1 cellular context compared by ENCODE assay signal in the genomic region with DNA sequence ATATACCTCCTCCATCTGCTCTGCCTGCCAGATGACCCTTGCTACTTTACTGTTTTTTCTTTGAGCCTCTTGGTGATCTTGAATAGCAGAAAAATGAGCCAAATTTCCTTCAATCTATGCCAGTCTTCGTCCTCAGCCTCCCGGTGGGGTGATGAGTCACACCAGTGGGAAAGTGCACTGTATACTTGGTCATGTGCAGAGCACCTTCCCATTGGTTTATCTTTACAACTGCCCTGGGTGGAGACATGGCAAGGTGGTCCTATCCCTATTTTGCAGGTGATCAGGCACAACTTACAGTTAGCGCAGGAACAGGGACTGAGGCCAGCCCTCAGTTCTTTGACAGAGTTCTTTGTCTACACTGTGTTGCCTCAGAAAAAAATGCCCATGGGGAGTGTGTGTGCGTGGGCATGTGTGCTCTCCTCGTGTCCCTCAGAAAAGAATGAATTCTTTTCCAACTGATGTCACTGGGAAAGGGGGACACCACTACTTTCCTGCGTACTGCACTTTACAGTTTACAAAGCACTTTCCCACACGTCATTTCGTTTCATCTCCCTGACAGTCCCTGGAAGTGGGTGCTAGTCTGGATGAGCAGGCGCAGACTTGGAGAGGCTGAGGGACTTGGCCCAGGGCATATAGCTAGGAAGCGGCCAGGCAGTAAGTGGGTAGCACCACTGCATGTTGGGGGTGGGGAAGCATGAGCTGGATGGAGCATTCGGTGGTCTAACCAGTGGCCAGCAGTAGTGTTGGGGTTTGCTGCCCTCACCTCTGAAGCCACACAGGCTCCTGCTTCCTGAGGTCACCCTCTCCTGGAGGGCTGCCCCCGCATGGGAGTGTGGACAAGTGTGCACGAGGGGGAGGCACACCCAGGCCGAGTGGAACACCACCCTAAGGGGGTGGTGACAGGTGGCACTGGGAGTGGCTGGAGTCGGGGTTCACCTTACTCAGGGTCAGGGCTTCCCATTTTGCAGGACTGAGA.
TF ChIP-seq lines count a peak whose summit lies in the region.

No MANE protein-coding gene starts in this region.

TF ChIP-seq in H1, 55 proteins besides CTCF, POLR2A, EP300 and RAD21 (continued from another document):
- TF ChIP-seq RXRA (IDR thresholded peaks at IDR 0.05; ENCODE audit: insufficient read depth, low read depth, low read length) (no peak), SP1 (IDR thresholded peaks at IDR 0.05; ENCODE audit: low read depth, low read length) (no peak), BCL11A (IDR thresholded peaks at IDR 0.05; ENCODE audit: low read depth in 2 of 2, low read length in 2 of 2) (no peak)
